Comparison of ENCODE assay signal across 8 cellular contexts in the genomic region with DNA sequence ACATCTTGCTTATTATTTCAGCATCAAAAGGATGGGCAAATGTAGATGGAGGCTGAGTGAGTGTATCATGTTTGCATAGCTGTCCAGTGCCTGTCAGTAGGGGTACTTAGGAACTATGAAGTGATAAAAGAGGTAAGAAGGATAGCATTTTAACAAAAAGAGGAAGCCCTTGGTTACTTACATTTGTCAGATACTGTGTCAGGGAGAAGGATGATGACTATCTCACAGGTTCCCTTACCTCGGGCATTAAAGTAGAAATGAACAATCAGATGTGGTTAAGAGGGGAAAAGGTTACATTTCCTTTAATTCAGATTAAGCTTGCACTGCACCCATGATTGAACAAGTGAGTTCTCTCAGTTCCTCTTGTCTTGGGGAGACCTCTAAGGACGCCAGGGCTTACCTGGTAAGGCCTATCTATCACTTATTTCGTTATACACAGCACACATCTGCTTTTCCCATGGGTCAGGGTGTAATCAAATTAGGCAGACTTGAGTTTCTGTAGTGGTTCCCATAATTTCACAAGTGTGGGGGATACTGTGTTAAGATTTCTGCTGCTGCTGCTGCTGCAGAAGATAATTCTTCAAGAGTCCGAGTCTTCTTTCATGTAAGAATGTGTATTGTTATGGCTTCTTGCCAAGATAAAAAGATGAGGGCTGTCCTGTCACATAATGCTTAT. TPM values are rescaled to one million over a fixed set of nuclear protein-coding genes. Genes with fewer than 3 reads are reported as not detected.
A peak's percentile ranks its signal among the peaks of the same experiment; 100 is the strongest.
DNase-seq lines count a peak whose midpoint lies in the region; ATAC-seq and TF ChIP-seq lines count a peak whose summit lies in the region.

No MANE protein-coding gene starts in this region.

- ATAC-seq in GM18870 (IDR thresholded peaks at IDR 0.05; ENCODE audit: unreplicated experiment) (peak; percentile 73), HG03064 (IDR thresholded peaks at IDR 0.05; ENCODE audit: low read depth, unreplicated experiment) (peak; percentile 70)
- ATAC-seq in stimulated activated naive CD8-positive, alpha-beta T cell treated with anti-CD3 and anti-CD28 coated beads, Interleukin-15, Interleukin-2, amounts not matched to agents 100 U/mL and 50 U/mL, for 24 hours = peak; percentile 77

- DNase-seq in A172 (ENCODE audit: low spot score) (peak; percentile 16), RPMI8226 (peak; percentile 74), epithelial cell of esophagus (ENCODE audit: low read depth) (peak; percentile 52), Ammon's horn (ENCODE audit: low spot score) (no peak), NCI-H146 treated with DMSO at 0.1 percent for 48 hours (lab: John Stamatoyannopoulos, UW; ENCODE audit: unreplicated experiment) (no peak)
- peak; percentile 17 for DNase-seq in stimulated activated naive CD8-positive, alpha-beta T cell treated with anti-CD3 and anti-CD28 coated beads, Interleukin-15, Interleukin-2, amounts not matched to agents 100 U/mL and 50 U/mL, for 24 hours

- H3K4me3 ChIP-seq in epithelial cell of esophagus (ENCODE audit: low read length) = no peak overlapping the region

- TF ChIP-seq CTCF in epithelial cell of esophagus (IDR thresholded peaks at IDR 0.05; ENCODE audit: insufficient read depth, low read depth, low read length, missing control alignments) = no peak

RNA-seq across cellular contexts. Expression of a gene that starts 4.5 kb away (rescaled TPM):
- total RNA-seq in A172 (2014; rRNA removed; shearing (Covaris generic)) = 10.9 and 11.4 TPM in 2 replicates

Comparison
In these comparisons a context has a peak if more than half of its experiments do, and no peak if none do; other contexts are left out.
1. DNase-seq: peak in A172 (single experiment), RPMI8226 (single experiment), epithelial cell of esophagus (single experiment) and stimulated activated naive CD8-positive, alpha-beta T cell treated with anti-CD3 and anti-CD28 coated beads, Interleukin-15, Interleukin-2, amounts not matched to agents 100 U/mL and 50 U/mL, for 24 hours (single experiment); none in Ammon's horn (single experiment) and NCI-H146 treated with DMSO at 0.1 percent for 48 hours (single experiment).
2. Peak in every context shown above with its lines, with median percentiles within 50 percentile points of each other: ATAC-seq.